In the genomic region with DNA sequence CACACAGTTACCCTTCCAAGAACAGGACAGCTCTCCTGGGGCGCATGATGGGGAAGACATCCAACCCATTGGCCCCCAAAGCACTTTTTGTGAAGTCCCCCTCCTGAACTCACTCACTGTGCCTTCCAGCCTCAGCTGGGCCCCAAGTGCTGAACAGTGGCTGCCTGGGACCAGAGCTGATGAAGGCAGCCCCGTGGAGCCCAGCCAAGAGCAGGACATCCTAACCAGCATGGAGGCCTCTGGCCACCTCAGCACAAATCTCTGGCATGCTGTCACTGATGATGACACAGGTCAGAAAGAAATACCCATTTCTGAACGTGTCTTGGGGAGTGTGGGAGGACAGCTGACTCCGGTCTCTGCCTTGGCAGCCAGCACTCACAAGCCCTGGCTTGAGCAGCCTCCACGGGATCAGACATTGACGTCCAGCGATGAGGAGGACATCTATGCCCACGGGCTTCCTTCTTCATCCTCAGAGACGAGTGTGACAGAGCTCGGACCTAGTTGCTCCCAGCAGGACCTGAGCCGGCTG, we compare ENCODE assay signal across 22 cellular contexts.
"Had no signal": no experiment of that assay in that cellular context is flagged by ENCODE, and none has a peak within 500 bp of the region (broad histone marks: within the 10 kb centered on the region; RNA-seq: fewer than 3 reads in every experiment).

No MANE protein-coding gene starts in this region.

- H3K27ac ChIP-seq: coronary artery, epithelial cell of prostate, esophagus squamous epithelium, left ventricle myocardium inferior, lower lobe of right lung, pancreas, right lobe of liver, thoracic aorta had no signal

- DNase-seq: effector CD8-positive, alpha-beta T cell; esophagus squamous epithelium; foreskin fibroblast; immature natural killer cell; left cardiac atrium; left ventricle myocardium inferior; lower lobe of right lung; mesenchymal stem cell; midbrain; occipital lobe; pancreas; right lobe of liver; stimulated activated CD4-positive, alpha-beta T cell treated with anti-CD3 and anti-CD28 coated beads, Interleukin-4, amount 100 ng/mL, for 1 hour; stimulated activated CD8-positive, alpha-beta memory T cell treated with anti-CD3 and anti-CD28 coated beads, Interleukin-4, amount 100 ng/mL, for 48 hours; stimulated activated naive CD8-positive, alpha-beta T cell treated with anti-CD3 and anti-CD28 coated beads, Interleukin-15, Interleukin-2, amounts not matched to agents 100 U/mL and 50 U/mL, for 24 hours had no signal

- ATAC-seq: left cardiac atrium; lower lobe of right lung; pancreas; right lobe of liver; stimulated activated effector memory CD8-positive, alpha-beta T cell treated with anti-CD3 and anti-CD28 coated beads, Interleukin-12 subunit alpha, Interleukin-12 subunit beta, amount 100 ng/mL, for 72 hours; stimulated activated naive CD8-positive, alpha-beta T cell treated with anti-CD3 and anti-CD28 coated beads, Interleukin-15, Interleukin-2, amounts not matched to agents 100 U/mL and 50 U/mL, for 24 hours had no signal

- H3K4me3 Mint-ChIP-seq: immature natural killer cell; natural killer cell treated with Interleukin-12 subunit alpha and Interleukin-12 subunit beta and Interleukin-15 and Interleukin-18, amount 100 ng/mL, for 72 hours; stimulated activated effector memory CD8-positive, alpha-beta T cell treated with anti-CD3 and anti-CD28 coated beads, Interleukin-12 subunit alpha, Interleukin-12 subunit beta, amount 100 ng/mL, for 72 hours; type B pancreatic cell had no signal

- H3K4me1 ChIP-seq: pancreas, right lobe of liver had no signal

- H3K27ac Mint-ChIP-seq: immature natural killer cell; natural killer cell treated with Interleukin-12 subunit alpha and Interleukin-12 subunit beta and Interleukin-15 and Interleukin-18, amount 100 ng/mL, for 72 hours; progenitor cell of endocrine pancreas; stimulated activated effector memory CD8-positive, alpha-beta T cell treated with anti-CD3 and anti-CD28 coated beads, Interleukin-12 subunit alpha, Interleukin-12 subunit beta, amount 100 ng/mL, for 72 hours; type B pancreatic cell had no signal

- H3K9me3 Mint-ChIP-seq: immature natural killer cell; natural killer cell treated with Interleukin-12 subunit alpha and Interleukin-12 subunit beta and Interleukin-15 and Interleukin-18, amount 100 ng/mL, for 72 hours; stimulated activated effector memory CD8-positive, alpha-beta T cell treated with anti-CD3 and anti-CD28 coated beads, Interleukin-12 subunit alpha, Interleukin-12 subunit beta, amount 100 ng/mL, for 72 hours; type B pancreatic cell had no signal

- H3K9me3 ChIP-seq: esophagus squamous epithelium, left ventricle myocardium inferior, lower lobe of right lung, pancreas, right lobe of liver, thoracic aorta had no signal

- H3K27me3 ChIP-seq: esophagus squamous epithelium, pancreas, right lobe of liver had no signal

- H3K4me3 ChIP-seq: coronary artery, esophagus squamous epithelium, left ventricle myocardium inferior, lower lobe of right lung, pancreas, right lobe of liver, thoracic aorta had no signal

- H3K27me3 Mint-ChIP-seq: natural killer cell treated with Interleukin-12 subunit alpha and Interleukin-12 subunit beta and Interleukin-15 and Interleukin-18, amount 100 ng/mL, for 72 hours; progenitor cell of endocrine pancreas; type B pancreatic cell had no signal

- H3K36me3 Mint-ChIP-seq: natural killer cell treated with Interleukin-12 subunit alpha and Interleukin-12 subunit beta and Interleukin-15 and Interleukin-18, amount 100 ng/mL, for 72 hours; stimulated activated effector memory CD8-positive, alpha-beta T cell treated with anti-CD3 and anti-CD28 coated beads, Interleukin-12 subunit alpha, Interleukin-12 subunit beta, amount 100 ng/mL, for 72 hours; type B pancreatic cell had no signal

- H3K36me3 ChIP-seq: pancreas had no signal
